9 cellular contexts compared by ENCODE assay signal in genomic region chr1:151372411-151372934, GRCh38. TPM values are rescaled to one million over a fixed set of nuclear protein-coding genes. Genes with fewer than 3 reads are reported as not detected.
DNase-seq lines count a peak whose midpoint lies in the region; ATAC-seq and TF ChIP-seq lines count a peak whose summit lies in the region.
"Had no signal": no experiment of that assay in that cellular context is flagged by ENCODE, and none has a peak within 500 bp of the region (broad histone marks: within the 10 kb centered on the region; RNA-seq: fewer than 3 reads in every experiment).

SELENBP1 (minus strand) TSS chr1:151372705; CDS start chr1:151372641, 64 bp downstream.

- peak; percentile 98 to 99 for TF ChIP-seq POLR2A in Peyer's patch (IDR thresholded peaks at IDR 0.05)

- H3K9me3 ChIP-seq in HAP-1 (no peaks in the 10 kb centered on the region), Peyer's patch (no peaks in the 10 kb centered on the region)

- no peak for ATAC-seq in HG02610 (IDR thresholded peaks at IDR 0.05; ENCODE audit: unreplicated experiment)

- TF ChIP-seq CTCF in Peyer's patch (IDR thresholded peaks at IDR 0.05) = peak in 1 of 6 experiments; percentile 5
- TF ChIP-seq CTCF in fibroblast of mammary gland (conservative IDR thresholded peaks at IDR 0.05; ENCODE audit: control insufficient read depth, insufficient read depth, low read depth, low read length) = no peak

- in situ Hi-C loops in HAP-1 (cut with MboI; ENCODE audit: low sequenced_read_pairs) = no loop called here

- H3K27me3 ChIP-seq in HAP-1 (ENCODE audit: low read depth) = no peaks in the 10 kb centered on the region
- H3K27me3 ChIP-seq in Peyer's patch = no peaks in the 10 kb centered on the region

- H3K4me3 ChIP-seq in HAP-1 (peak within 1 kb of the TSS; percentile 14), Peyer's patch (peak within 1 kb of the TSS; percentile 17 to 69 (median 50)), fibroblast of mammary gland (ENCODE audit: control insufficient read depth, low read depth, low read length) (peak within 1 kb of the TSS; percentile 43)

- peak within 1 kb of the TSS; percentile 35 to 91 (median 80) for H3K27ac ChIP-seq in Peyer's patch
- H3K27ac ChIP-seq: KMS-11 had no signal

- peak; percentile 8 to 53 for DNase-seq in HAP-1 (ENCODE audit: low spot score in 2 of 2)
- peak; percentile 22 to 94 (median 93) for DNase-seq in Peyer's patch
- DNase-seq in fibroblast of mammary gland (ENCODE audit: low read depth) = peak; percentile 74
- peak; percentile 76 for DNase-seq in myocyte (ENCODE audit: low read depth)
- no peak for DNase-seq in activated gamma-delta T cell treated with Interleukin-2 at 50 U/mL for 16 hours
- no peak for DNase-seq in UCSD-AML1 (lab: John Stamatoyannopoulos, UW; ENCODE audit: unreplicated experiment)
- DNase-seq in AML-193 (lab: John Stamatoyannopoulos, UW) = no peak

- H3K36me3 ChIP-seq in HAP-1 (replicated peaks) (no peaks in the 10 kb centered on the region), Peyer's patch (peaks cover 0 to 11% (median 0%) of the 10 kb centered on the region in 3 donors)

- H3K4me1 ChIP-seq in HAP-1 = 0 out of 2 replicates have a peak, but pooled peaks cover 2% of the 10 kb centered on the region
- peaks cover 0 to 50% (median 6%) of the 10 kb centered on the region in 4 donors for H3K4me1 ChIP-seq in Peyer's patch

RNA-seq across cellular contexts. Expression of gene SELENBP1, which starts in this region (rescaled TPM):
- total RNA-seq in Peyer's patch = 100 to 1,000 TPM; 194 to 623 (median 467) TPM
- 9.5 and 15.7 TPM in 2 replicates for total RNA-seq in myocyte
- polyA plus RNA-seq in myocyte (2012) = 6.0 TPM

Comparison
In these comparisons a context has a peak if more than half of its experiments do, and no peak if none do; other contexts are left out.
1. RNA of gene SELENBP1 (total RNA-seq): 194 to 623 TPM in Peyer's patch; 9.5 to 15.7 TPM in myocyte; every median in the first group is over 10 times any median in the second.
2. DNase-seq: peak in HAP-1 (2 of 2), Peyer's patch (3 of 3), fibroblast of mammary gland (single experiment) and myocyte (single experiment); none in activated gamma-delta T cell treated with Interleukin-2 at 50 U/mL for 16 hours (single experiment), UCSD-AML1 (single experiment) and AML-193 (0 of 2).
3. Peak in every context shown above with its lines, with median percentiles within 50 percentile points of each other: H3K4me3 ChIP-seq.